In genomic region chr21:22670148-22670547, GRCh38 we compare ENCODE assay signal across 31 cellular contexts.
"Had no signal": no experiment of that assay in that cellular context is flagged by ENCODE, and none has a peak within 500 bp of the region (broad histone marks: within the 10 kb centered on the region; RNA-seq: fewer than 3 reads in every experiment).

No MANE protein-coding gene starts in this region.

- H3K4me1 Mint-ChIP-seq: natural killer cell; nephron; neural progenitor cell; stimulated activated memory B cell treated with anti-CD40 and anti-IgM and Interleukin-4, amounts not matched to agents 10 μg/mL and 1 μg/mL and 100 μg/mL, for 72 hours; stimulated activated naive CD8-positive, alpha-beta T cell treated with anti-CD3 and anti-CD28 coated beads, Interleukin-15, amount 100 ng/mL, for 72 hours had no signal

- H3K4me1 ChIP-seq: neural progenitor cell, parathyroid adenoma, psoas muscle, spleen, suprapubic skin, testis, tibial artery, transverse colon, upper lobe of right lung, uterus had no signal

- ATAC-seq: natural killer cell; psoas muscle; right cardiac atrium; sciatic nerve; stimulated activated memory B cell treated with anti-CD40 and anti-IgM and Interleukin-4, amounts not matched to agents 10 μg/mL and 1 μg/mL and 100 μg/mL, for 72 hours; stimulated activated naive CD8-positive, alpha-beta T cell treated with anti-CD3 and anti-CD28 coated beads, Interleukin-15, amount 100 ng/mL, for 72 hours; stimulated activated naive CD8-positive, alpha-beta T cell treated with anti-CD3 and anti-CD28 coated beads, Interleukin-15, Interleukin-2, amounts not matched to agents 100 U/mL and 50 U/mL, for 24 hours; upper lobe of right lung had no signal

- H2AFZ ChIP-seq: neural progenitor cell, parathyroid adenoma had no signal

- H3K9me3 ChIP-seq: ovary, psoas muscle, suprapubic skin, testis, tibial artery, transverse colon, upper lobe of right lung, uterus had no signal

- H3K36me3 ChIP-seq: neural progenitor cell, ovary, spleen, suprapubic skin, tibial artery, transverse colon, upper lobe of right lung, uterus had no signal

- H3K27ac Mint-ChIP-seq: natural killer cell; nephron; neural progenitor cell; progenitor cell of endocrine pancreas; stimulated activated memory B cell treated with anti-CD40 and anti-IgM and Interleukin-4, amounts not matched to agents 10 μg/mL and 1 μg/mL and 100 μg/mL, for 72 hours; stimulated activated naive CD8-positive, alpha-beta T cell treated with anti-CD3 and anti-CD28 coated beads, Interleukin-15, amount 100 ng/mL, for 72 hours; type B pancreatic cell had no signal

- DNase-seq: natural killer cell; occipital lobe; ovary; posterior cingulate gyrus; psoas muscle; right cardiac atrium; spleen; stimulated activated CD4-positive, alpha-beta T cell treated with anti-CD3 and anti-CD28 coated beads, Interleukin-12 subunit alpha, Interleukin-12 subunit beta, amount 100 ng/mL, for 4 hours; stimulated activated CD4-positive, alpha-beta T cell treated with anti-CD3 and anti-CD28 coated beads, Interleukin-1b, Interleukin-23, amount 100 ng/mL, for 48 hours; stimulated activated CD4-positive, alpha-beta T cell treated with anti-CD3 and anti-CD28 coated beads, Interleukin-4, amount 100 ng/mL, for 1 hour; stimulated activated CD4-positive, alpha-beta T cell treated with anti-CD3 and anti-CD28 coated beads, Interleukin-4, amount 100 ng/mL, for 4 hours; stimulated activated CD8-positive, alpha-beta memory T cell treated with anti-CD3 and anti-CD28 coated beads, Interleukin-4, amount 100 ng/mL, for 48 hours; stimulated activated naive CD4-positive, alpha-beta T cell; stimulated activated naive CD8-positive, alpha-beta T cell treated with anti-CD3 and anti-CD28 coated beads, Interleukin-15, amount 100 ng/mL, for 72 hours; stimulated activated naive CD8-positive, alpha-beta T cell treated with anti-CD3 and anti-CD28 coated beads, Interleukin-15, Interleukin-2, amounts not matched to agents 100 U/mL and 50 U/mL, for 24 hours; substantia nigra; testis; tibial artery; transverse colon; upper lobe of right lung; uterus had no signal

- H3K36me3 Mint-ChIP-seq: natural killer cell; neural progenitor cell; stimulated activated memory B cell treated with anti-CD40 and anti-IgM and Interleukin-4, amounts not matched to agents 10 μg/mL and 1 μg/mL and 100 μg/mL, for 72 hours; type B pancreatic cell had no signal

- H3K4me3 ChIP-seq: neural progenitor cell, ovary, psoas muscle, skin epidermis, smooth muscle cell, spleen, suprapubic skin, testis, tibial artery, transverse colon, upper lobe of right lung, uterus had no signal

- H3K27ac ChIP-seq: neural progenitor cell, ovary, parathyroid adenoma, psoas muscle, skin epidermis, spleen, suprapubic skin, testis, tibial artery, transverse colon, upper lobe of right lung, uterus had no signal

- H3K9me3 Mint-ChIP-seq: type B pancreatic cell had no signal

- H3K4me2 ChIP-seq: neural progenitor cell, smooth muscle cell had no signal

- H3K9ac ChIP-seq: neural progenitor cell, parathyroid adenoma had no signal

- H3K4me3 Mint-ChIP-seq: natural killer cell; nephron; neural progenitor cell; stimulated activated memory B cell treated with anti-CD40 and anti-IgM and Interleukin-4, amounts not matched to agents 10 μg/mL and 1 μg/mL and 100 μg/mL, for 72 hours; stimulated activated naive CD8-positive, alpha-beta T cell treated with anti-CD3 and anti-CD28 coated beads, Interleukin-15, amount 100 ng/mL, for 72 hours; type B pancreatic cell had no signal

- H3K27me3 ChIP-seq: neural progenitor cell, ovary, spleen, suprapubic skin, testis, tibial artery, transverse colon, upper lobe of right lung, uterus had no signal

- H3K27me3 Mint-ChIP-seq: progenitor cell of endocrine pancreas; stimulated activated memory B cell treated with anti-CD40 and anti-IgM and Interleukin-4, amounts not matched to agents 10 μg/mL and 1 μg/mL and 100 μg/mL, for 72 hours; stimulated activated naive CD8-positive, alpha-beta T cell treated with anti-CD3 and anti-CD28 coated beads, Interleukin-15, amount 100 ng/mL, for 72 hours; type B pancreatic cell had no signal

- H3K79me2 ChIP-seq: parathyroid adenoma had no signal
